Comparison of ENCODE assay signal across 18 cellular contexts in genomic region chr1:224151117-224151516, GRCh38. TPM values are rescaled to one million over a fixed set of nuclear protein-coding genes. Genes with fewer than 3 reads are reported as not detected.
DNase-seq lines count a peak whose midpoint lies in the region; ATAC-seq, FAIRE-seq and TF ChIP-seq lines count a peak whose summit lies in the region.
"Had no signal": no experiment of that assay in that cellular context is flagged by ENCODE, and none has a peak within 500 bp of the region (broad histone marks: within the 10 kb centered on the region; RNA-seq: fewer than 3 reads in every experiment).

No MANE protein-coding gene starts in this region.

- intact Hi-C loops in CD8-positive, alpha-beta T cell (cut with DNase I, micrococcal nuclease): no loop called here
- intact Hi-C loops in naive thymus-derived CD4-positive, alpha-beta T cell (cut with micrococcal nuclease): no loop called here

- H3K4me1 Mint-ChIP-seq in CD8-positive, alpha-beta T cell (ENCODE audit: low read depth): peaks cover 12% of the 10 kb centered on the region
- peaks cover 15% of the 10 kb centered on the region for H3K4me1 Mint-ChIP-seq in activated CD8-positive, alpha-beta T cell treated with anti-CD3 and anti-CD28 coated beads, Interleukin-2, amount 10 ng/mL, durations not matched to agents 7 days and 5 days (ENCODE audit: low read depth)
- peaks cover 12 to 21% (median 18%) of the 10 kb centered on the region in 7 donors for H3K4me1 Mint-ChIP-seq in naive thymus-derived CD4-positive, alpha-beta T cell
- H3K4me1 Mint-ChIP-seq: CD14-positive monocyte had no signal

- TF ChIP-seq POLR2A in GM12892 (IDR thresholded peaks at IDR 0.05; ENCODE audit: low read depth, low read length) (no peak), tibial nerve (IDR thresholded peaks at IDR 0.05) (no peak)

- H3K4me3 ChIP-seq in CD8-positive, alpha-beta T cell (ENCODE audit: low read depth, low read length): no peak overlapping the region
- no peak overlapping the region for H3K4me3 ChIP-seq in naive thymus-derived CD4-positive, alpha-beta T cell (ENCODE audit: low read length)
- H3K4me3 ChIP-seq in tibial nerve: no peak overlapping the region
- H3K4me3 ChIP-seq: HAP-1 had no signal

- H3K27ac ChIP-seq in CD8-positive, alpha-beta T cell (ENCODE audit: low read depth, low read length): no peak overlapping the region
- H3K27ac ChIP-seq in naive thymus-derived CD4-positive, alpha-beta T cell (ENCODE audit: low read depth, low read length): no peak overlapping the region
- no peak overlapping the region for H3K27ac ChIP-seq in tibial nerve
- H3K27ac ChIP-seq: HL-60 had no signal

- H3K4me3 Mint-ChIP-seq in CD8-positive, alpha-beta T cell: no peak overlapping the region
- no peak overlapping the region for H3K4me3 Mint-ChIP-seq in activated CD8-positive, alpha-beta T cell treated with anti-CD3 and anti-CD28 coated beads, Interleukin-2, amount 10 ng/mL, durations not matched to agents 7 days and 5 days
- no peak overlapping the region for H3K4me3 Mint-ChIP-seq in naive thymus-derived CD4-positive, alpha-beta T cell
- H3K4me3 Mint-ChIP-seq: CD14-positive monocyte had no signal

- ATAC-seq in CD8-positive, alpha-beta T cell: no peak
- peak; percentile 69 for ATAC-seq in activated CD8-positive, alpha-beta T cell treated with anti-CD3 and anti-CD28 coated beads, Interleukin-2, amount 10 ng/mL, durations not matched to agents 7 days and 5 days
- ATAC-seq in naive thymus-derived CD4-positive, alpha-beta T cell: no peak
- no peak for ATAC-seq in GM18873 (IDR thresholded peaks at IDR 0.05; ENCODE audit: low FRiP score, unreplicated experiment)

- no peak for TF ChIP-seq CTCF in CD8-positive, alpha-beta T cell (IDR thresholded peaks at IDR 0.05)
- no peak for TF ChIP-seq CTCF in tibial nerve (IDR thresholded peaks at IDR 0.05)

- no peaks in the 10 kb centered on the region for H3K9me3 Mint-ChIP-seq in CD8-positive, alpha-beta T cell
- H3K9me3 Mint-ChIP-seq in activated CD8-positive, alpha-beta T cell treated with anti-CD3 and anti-CD28 coated beads, Interleukin-2, amount 10 ng/mL, durations not matched to agents 7 days and 5 days (ENCODE audit: insufficient read depth): no peaks in the 10 kb centered on the region
- H3K9me3 Mint-ChIP-seq in naive thymus-derived CD4-positive, alpha-beta T cell: no peaks in the 10 kb centered on the region
- H3K9me3 Mint-ChIP-seq: CD14-positive monocyte had no signal

- peaks cover 33% of the 10 kb centered on the region for H3K36me3 Mint-ChIP-seq in CD8-positive, alpha-beta T cell
- H3K36me3 Mint-ChIP-seq in activated CD8-positive, alpha-beta T cell treated with anti-CD3 and anti-CD28 coated beads, Interleukin-2, amount 10 ng/mL, durations not matched to agents 7 days and 5 days (ENCODE audit: low read depth): peaks cover 25% of the 10 kb centered on the region
- H3K36me3 Mint-ChIP-seq in naive thymus-derived CD4-positive, alpha-beta T cell: peaks cover 4 to 16% (median 12%) of the 10 kb centered on the region in 5 donors

- H3K9me3 ChIP-seq in CD8-positive, alpha-beta T cell (ENCODE audit: low read length): no peaks in the 10 kb centered on the region
- no peaks in the 10 kb centered on the region for H3K9me3 ChIP-seq in naive thymus-derived CD4-positive, alpha-beta T cell (ENCODE audit: control insufficient read depth in 2 of 3, low read length in 3 of 3)
- no peaks in the 10 kb centered on the region for H3K9me3 ChIP-seq in tibial nerve
- H3K9me3 ChIP-seq: HAP-1 had no signal

- H3K27ac Mint-ChIP-seq in CD8-positive, alpha-beta T cell: peak overlapping the region; percentile 34
- peak overlapping the region; percentile 23 for H3K27ac Mint-ChIP-seq in activated CD8-positive, alpha-beta T cell treated with anti-CD3 and anti-CD28 coated beads, Interleukin-2, amount 10 ng/mL, durations not matched to agents 7 days and 5 days
- H3K27ac Mint-ChIP-seq in naive thymus-derived CD4-positive, alpha-beta T cell: peak overlapping the region in 5 of 9 donors; percentile 4 to 43 (median 27)

- no peaks in the 10 kb centered on the region for H3K36me3 ChIP-seq in CD8-positive, alpha-beta T cell (ENCODE audit: insufficient read depth, low read length)
- H3K36me3 ChIP-seq in naive thymus-derived CD4-positive, alpha-beta T cell (ENCODE audit: control insufficient read depth in 2 of 3, insufficient read depth in 3 of 3, low read length in 3 of 3): peaks cover 0 to 20% (median 0%) of the 10 kb centered on the region in 3 experiments
- peaks cover 0 to 44% (median 4%) of the 10 kb centered on the region in 3 donors for H3K36me3 ChIP-seq in tibial nerve

- no peaks in the 10 kb centered on the region for H3K4me1 ChIP-seq in CD8-positive, alpha-beta T cell (ENCODE audit: insufficient read depth, low read length)
- peaks cover 0 to 4% of the 10 kb centered on the region in 2 donors for H3K4me1 ChIP-seq in naive thymus-derived CD4-positive, alpha-beta T cell (ENCODE audit: control insufficient read depth in 2 of 2, insufficient read depth in 2 of 2, low read length in 2 of 2)
- no peaks in the 10 kb centered on the region for H3K4me1 ChIP-seq in tibial nerve

- CTCF ChIA-PET in CD8-positive, alpha-beta T cell (lab: Charles Lee): interaction anchor here (0.6 kb wide), 1 partner anchor 342 kb away, joined by 3 read pairs; no protein-coding TSS in a partner anchor
- CTCF ChIA-PET in activated CD8-positive, alpha-beta T cell treated with anti-CD3 and anti-CD28 coated beads, Interleukin-2, amount 10 ng/mL, durations not matched to agents 7 days and 5 days (lab: Charles Lee): interaction anchor here (1.0 to 4.6 kb wide), 4 partner anchors 18 to 183 kb away, joined by 3 to 24 read pairs (median 4); no protein-coding TSS in a partner anchor
- CTCF ChIA-PET in naive thymus-derived CD4-positive, alpha-beta T cell (lab: Charles Lee): no interaction called here

- TF ChIP-seq EP300 in tibial nerve (IDR thresholded peaks at IDR 0.05): no peak

- FAIRE-seq in GM12892 (lab: Jason Lieb, UNC): peak; percentile 56

- no peaks in the 10 kb centered on the region for H3K27me3 ChIP-seq in CD8-positive, alpha-beta T cell (ENCODE audit: insufficient read depth, low read length)
- H3K27me3 ChIP-seq in naive thymus-derived CD4-positive, alpha-beta T cell (ENCODE audit: control insufficient read depth in 2 of 2, insufficient read depth in 2 of 2, low read length in 2 of 2): no peaks in the 10 kb centered on the region
- H3K27me3 ChIP-seq in tibial nerve: no peaks in the 10 kb centered on the region

- DNase-seq in CD8-positive, alpha-beta T cell: no peak
- DNase-seq in GM12892 (ENCODE audit: insufficient read length) (no peak), tibial nerve (ENCODE audit: low spot score in 2 of 2) (no peak), middle frontal gyrus (ENCODE audit: extremely low spot score, low spot score) (no peak)
- DNase-seq in activated CD8-positive, alpha-beta T cell treated with anti-CD3 and anti-CD28 coated beads, Interleukin-2, amount 10 ng/mL, durations not matched to agents 7 days and 5 days: no peak
- DNase-seq in naive thymus-derived CD4-positive, alpha-beta T cell: no peak
- DNase-seq: ACHN, AML-193, DMS79, KBM-7, MV-4-11, NCI-H1417 treated with DMSO at 0.1 percent for 48 hours, NCI-H1930, NCI-H82 had no signal

- H3K27me3 Mint-ChIP-seq in CD8-positive, alpha-beta T cell (ENCODE audit: low read depth): no peaks in the 10 kb centered on the region
- no peaks in the 10 kb centered on the region for H3K27me3 Mint-ChIP-seq in activated CD8-positive, alpha-beta T cell treated with anti-CD3 and anti-CD28 coated beads, Interleukin-2, amount 10 ng/mL, durations not matched to agents 7 days and 5 days (ENCODE audit: low read depth)
- no peaks in the 10 kb centered on the region for H3K27me3 Mint-ChIP-seq in naive thymus-derived CD4-positive, alpha-beta T cell

- WGBS in tibial nerve, 2 donors: 75 to 93% methylated on average over 3 of the region's 3 CpGs

- POLR2A ChIA-PET in CD8-positive, alpha-beta T cell (lab: Charles Lee): interaction anchor here (1.0 kb wide), 1 partner anchor 32 kb away, joined by 4 read pairs; the partner anchor contains the start of gene DEGS1
- POLR2A ChIA-PET in activated CD8-positive, alpha-beta T cell treated with anti-CD3 and anti-CD28 coated beads, Interleukin-2, amount 10 ng/mL, durations not matched to agents 7 days and 5 days (lab: Charles Lee): no interaction called here
- POLR2A ChIA-PET in naive thymus-derived CD4-positive, alpha-beta T cell (lab: Charles Lee): interaction anchor here (0.6 to 0.8 kb wide), 2 partner anchors 18 to 35 kb away, joined by 3 to 4 read pairs; no protein-coding TSS in a partner anchor

RNA-seq across cellular contexts. Expression of gene DEGS1, which starts 31.9 kb away (rescaled TPM):
- total RNA-seq in CD8-positive, alpha-beta T cell: 10 to 100 TPM; 52.1 to 54.7 TPM
- 49.3 TPM for polyA plus RNA-seq in GM12892 (2012; ENCODE audit: missing spikeins)
- total RNA-seq in activated CD8-positive, alpha-beta T cell treated with anti-CD3 and anti-CD28 coated beads, Interleukin-2, amount 10 ng/mL, durations not matched to agents 7 days and 5 days: 10 to 100 TPM; 71.3 to 77.2 TPM
- 10 to 100 TPM; 35.4 to 86.0 (median 38.3) TPM for total RNA-seq in naive thymus-derived CD4-positive, alpha-beta T cell
- 10 to 100 TPM; 63.2 to 79.6 TPM for polyA plus RNA-seq in naive thymus-derived CD4-positive, alpha-beta T cell
- 100 to 1,000 TPM in 1 of 4 donors, 10 to 100 TPM in 3; 59.1 to 108 (median 76.7) TPM for total RNA-seq in tibial nerve

RNA-seq across cellular contexts. Expression of gene FBXO28, which starts 37.2 kb away (rescaled TPM):
- total RNA-seq in CD8-positive, alpha-beta T cell: 10 to 100 TPM; 43.4 to 44.2 TPM
- 10.1 TPM for polyA plus RNA-seq in GM12892 (2012; ENCODE audit: missing spikeins)
- 10 to 100 TPM; 26.4 to 28.4 TPM for total RNA-seq in activated CD8-positive, alpha-beta T cell treated with anti-CD3 and anti-CD28 coated beads, Interleukin-2, amount 10 ng/mL, durations not matched to agents 7 days and 5 days
- total RNA-seq in naive thymus-derived CD4-positive, alpha-beta T cell: 10 to 100 TPM; 25.2 to 37.8 (median 26.5) TPM
- 10 to 100 TPM; 15.1 to 15.8 TPM for polyA plus RNA-seq in naive thymus-derived CD4-positive, alpha-beta T cell
- total RNA-seq in tibial nerve: 10 to 100 TPM; 16.7 to 21.3 (median 18.8) TPM
